Comparison of ENCODE assay signal across 8 cellular contexts in genomic region chr4:148441986-148442829, GRCh38. TPM values are rescaled to one million over a fixed set of nuclear protein-coding genes. Genes with fewer than 3 reads are reported as not detected.
DNase-seq lines count a peak whose midpoint lies in the region; ATAC-seq and TF ChIP-seq lines count a peak whose summit lies in the region.

Gene NR3C2 (minus strand): TSS chr4:148442414.

- H3K36me3 Mint-ChIP-seq in nephron (ENCODE audit: low read depth) = no peaks in the 10 kb centered on the region

- TF ChIP-seq CTCF in nephron (IDR thresholded peaks at IDR 0.05; ENCODE audit: unreplicated experiment in 3 of 3) = peak in 1 of 3 experiments; percentile 12

- peak within 1 kb of the TSS in 2 of 3 experiments; percentile 51 to 75 for H3K27ac Mint-ChIP-seq in nephron

- peak within 1 kb of the TSS; percentile 96 to 99 (median 99) for H3K4me3 Mint-ChIP-seq in nephron

- peak; percentile 94 for ATAC-seq in stimulated activated naive CD8-positive, alpha-beta T cell treated with anti-CD3 and anti-CD28 coated beads, Interleukin-15, Interleukin-2, amounts not matched to agents 100 U/mL and 50 U/mL, for 24 hours

- peaks cover 22% of the 10 kb centered on the region for H3K4me1 Mint-ChIP-seq in nephron

- no peaks in the 10 kb centered on the region for H3K9me3 Mint-ChIP-seq in nephron

- peak; percentile 98 for DNase-seq in ELF-1 (ENCODE audit: low read depth, low spot score)
- peak; percentile 97 for DNase-seq in H4 (ENCODE audit: low spot score)
- DNase-seq in LoVo (ENCODE audit: low spot score) = peak; percentile 96
- DNase-seq in SHP77 treated with DMSO at 0.1 percent for 48 hours (lab: John Stamatoyannopoulos, UW) = peak; percentile 80
- peak; percentile 98 for DNase-seq in activated gamma-delta T cell treated with Interleukin-2 at 50 U/mL for 16 hours
- peak; percentile 94 for DNase-seq in fibroblast of the conjunctiva (ENCODE audit: low read depth)
- peak; percentile 93 for DNase-seq in stimulated activated naive CD8-positive, alpha-beta T cell treated with anti-CD3 and anti-CD28 coated beads, Interleukin-15, Interleukin-2, amounts not matched to agents 100 U/mL and 50 U/mL, for 24 hours

- peaks cover 64% of the 10 kb centered on the region for H3K27me3 Mint-ChIP-seq in nephron (ENCODE audit: low read depth)

RNA-seq across cellular contexts. Expression of gene NR3C2, which starts in this region (rescaled TPM):
- total RNA-seq in H4 (2014; rRNA removed; shearing (Covaris generic)) = 1.2 and 1.9 TPM in 2 replicates

Comparison
In these comparisons a context has a peak if more than half of its experiments do, and no peak if none do; other contexts are left out.
1. Peak in every context shown above with its lines: DNase-seq and ATAC-seq.